In genomic region chr1:13483946-13484345, GRCh38 we compare ENCODE assay signal across 30 cellular contexts. TPM values are rescaled to one million over a fixed set of nuclear protein-coding genes. Genes with fewer than 3 reads are reported as not detected.
"Had no signal": no experiment of that assay in that cellular context is flagged by ENCODE, and none has a peak within 500 bp of the region (broad histone marks: within the 10 kb centered on the region; RNA-seq: fewer than 3 reads in every experiment).

No MANE protein-coding gene starts in this region.

- H3K9me3 Mint-ChIP-seq: activated CD4-positive, alpha-beta T cell treated with anti-CD3 and anti-CD28 coated beads, Interleukin-2, amount 10 ng/mL, durations not matched to agents 7 days and 5 days; activated naive CD4-positive, alpha-beta T cell treated with anti-CD3 and anti-CD28 coated beads, Interleukin-2, amount 10 ng/mL, durations not matched to agents 7 days and 5 days; activated naive CD8-positive, alpha-beta T cell treated with anti-CD3 and anti-CD28 coated beads, Interleukin-2, amount 50 U/mL, for 24 hours had no signal

- H3K4me2 ChIP-seq: PC-9 had no signal

- H2AFZ ChIP-seq: PC-9 had no signal

- H3K36me3 Mint-ChIP-seq: activated naive CD4-positive, alpha-beta T cell treated with anti-CD3 and anti-CD28 coated beads, Interleukin-2, amount 10 ng/mL, durations not matched to agents 7 days and 5 days; activated naive CD8-positive, alpha-beta T cell; brain had no signal

- ATAC-seq: activated CD8-positive, alpha-beta T cell treated with anti-CD3 and anti-CD28 coated beads, Interleukin-2, amount 10 ng/mL, durations not matched to agents 7 days and 5 days; activated naive CD8-positive, alpha-beta T cell treated with anti-CD3 and anti-CD28 coated beads, Interleukin-2, amount 50 U/mL, for 24 hours; Right ventricle myocardium inferior had no signal

- H3K4me3 Mint-ChIP-seq: activated CD4-positive, alpha-beta T cell treated with anti-CD3 and anti-CD28 coated beads, Interleukin-2, amount 10 ng/mL, durations not matched to agents 7 days and 5 days; activated CD8-positive, alpha-beta T cell treated with anti-CD3 and anti-CD28 coated beads, Interleukin-2, amount 10 ng/mL, durations not matched to agents 7 days and 5 days; activated naive CD4-positive, alpha-beta T cell treated with anti-CD3 and anti-CD28 coated beads, Interleukin-2, amount 10 ng/mL, durations not matched to agents 7 days and 5 days; activated naive CD8-positive, alpha-beta T cell; activated naive CD8-positive, alpha-beta T cell treated with anti-CD3 and anti-CD28 coated beads, Interleukin-2, amount 50 U/mL, for 24 hours; brain had no signal

- H3K4me3 ChIP-seq: PC-9 had no signal

- H3K27ac ChIP-seq: PC-9, RWPE1 had no signal

- DNase-seq: activated CD4-positive, alpha-beta T cell treated with anti-CD3 and anti-CD28 coated beads, Interleukin-2, amount 10 ng/mL, durations not matched to agents 7 days and 5 days; activated CD4-positive, alpha-beta T cell treated with anti-CD3 and anti-CD28 coated beads, Interleukin-2, amount 50 U/mL, for 48 hours; activated CD8-positive, alpha-beta T cell treated with anti-CD3 and anti-CD28 coated beads, Interleukin-2, amount 10 ng/mL, durations not matched to agents 7 days and 5 days; activated effector memory CD4-positive, alpha-beta T cell treated with Interleukin-2 at 50 U/mL for 16 hours; activated naive CD4-positive, alpha-beta T cell treated with anti-CD3 and anti-CD28 coated beads, Interleukin-2, amount 10 ng/mL, durations not matched to agents 7 days and 5 days; activated naive CD8-positive, alpha-beta T cell treated with anti-CD3 and anti-CD28 coated beads, Interleukin-2, amount 50 U/mL, for 24 hours; activated T-cell treated with anti-CD3 and anti-CD28 coated beads for 4 hours; activated T-cell treated with anti-CD3 and anti-CD28 coated beads, Interleukin-2, amount 50 U/mL, for 48 hours; anterior cingulate cortex; caudate nucleus; cerebellar nuclear complex; Karpas-422; NCI-H1105; NCI-H1417 treated with DMSO at 0.1 percent for 48 hours; NCI-H187 treated with DMSO at 0.1 percent for 48 hours; NCI-H2081; NCI-H2227 treated with DMSO at 0.1 percent for 48 hours; NCI-H446; NCI-H524 treated with DMSO at 0.1 percent for 48 hours; NK-92 treated with Interleukin-12 subunit alpha and Interleukin-12 subunit beta, amount 100 ng/mL, for 24 hours; PC-9; T1000 had no signal

- H3K27ac Mint-ChIP-seq: activated CD4-positive, alpha-beta T cell treated with anti-CD3 and anti-CD28 coated beads, Interleukin-2, amount 10 ng/mL, durations not matched to agents 7 days and 5 days; activated CD8-positive, alpha-beta T cell treated with anti-CD3 and anti-CD28 coated beads, Interleukin-2, amount 10 ng/mL, durations not matched to agents 7 days and 5 days; activated naive CD4-positive, alpha-beta T cell treated with anti-CD3 and anti-CD28 coated beads, Interleukin-2, amount 10 ng/mL, durations not matched to agents 7 days and 5 days; activated naive CD8-positive, alpha-beta T cell; activated naive CD8-positive, alpha-beta T cell treated with anti-CD3 and anti-CD28 coated beads, Interleukin-2, amount 50 U/mL, for 24 hours; brain had no signal

RNA-seq across cellular contexts. Expression of gene LRRC38, which starts 29.9 kb away (rescaled TPM):
- total RNA-seq: activated CD4-positive, alpha-beta T cell treated with anti-CD3 and anti-CD28 coated beads, Interleukin-2, amount 10 ng/mL, durations not matched to agents 7 days and 5 days; activated CD8-positive, alpha-beta T cell treated with anti-CD3 and anti-CD28 coated beads, Interleukin-2, amount 10 ng/mL, durations not matched to agents 7 days and 5 days; bronchial epithelial cell; MCF 10A; PC-9; T-helper 1 cell treated with Interleukin-12 subunit alpha and Interleukin-12 subunit beta and Interleukin-4 antibody, amounts not matched to agents 30 ng/mL and 1 ng/mL, for 36 hours; T-helper 2 cell treated with Interferon-gamma antibody and Interleukin-4, amounts not matched to agents 100 ng/mL and 5 ng/mL, for 36 hours had no signal
